Comparison of ENCODE assay signal across 24 cellular contexts in the genomic region with DNA sequence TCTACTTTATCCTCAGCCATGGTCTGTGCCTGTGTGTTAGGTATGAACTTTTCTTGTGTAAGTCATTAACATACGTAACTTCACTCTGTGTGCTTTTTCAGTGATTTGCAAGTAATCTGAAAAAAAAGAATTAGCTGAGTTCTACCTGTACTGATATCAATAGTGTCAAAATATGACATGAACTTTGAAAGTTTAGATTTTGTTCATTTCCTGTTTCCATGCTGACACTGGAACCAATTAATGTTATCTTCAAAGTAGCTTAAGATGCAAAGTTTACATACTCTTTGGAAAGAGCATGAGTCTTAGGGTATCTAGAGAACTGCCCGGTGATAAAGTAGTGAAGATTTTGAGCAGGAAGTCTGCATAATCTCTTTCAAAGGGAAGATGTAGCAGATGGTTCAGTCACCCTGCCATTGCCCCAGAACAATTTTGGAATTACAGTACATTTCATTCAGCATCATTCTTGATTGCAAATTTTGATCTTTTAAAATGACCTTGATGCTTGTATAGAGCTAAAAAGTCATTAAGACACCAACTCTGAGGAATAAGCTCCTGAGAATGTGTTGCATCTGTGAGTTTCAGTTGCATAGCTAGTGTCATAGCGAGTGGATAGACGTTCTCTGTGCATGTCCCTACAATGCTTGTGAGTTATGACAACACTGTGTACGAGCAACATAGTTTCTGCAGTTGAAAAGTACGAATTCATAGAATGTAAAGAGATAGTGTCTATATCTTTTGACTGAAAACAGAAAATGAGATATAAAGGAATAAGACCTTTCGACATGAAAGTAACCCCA.
DNase-seq lines count a peak whose midpoint lies in the region; ATAC-seq and TF ChIP-seq lines count a peak whose summit lies in the region.
"Had no signal": no experiment of that assay in that cellular context is flagged by ENCODE, and none has a peak within 500 bp of the region (broad histone marks: within the 10 kb centered on the region; RNA-seq: fewer than 3 reads in every experiment).

No MANE protein-coding gene starts in this region.

- peaks cover 29% of the 10 kb centered on the region for H3K36me3 Mint-ChIP-seq in activated T-cell treated with anti-CD3 and anti-CD28 coated beads, Interleukin-2, amount 50 U/mL, for 4 hours (ENCODE audit: insufficient read depth)
- peaks cover 50% of the 10 kb centered on the region for H3K36me3 Mint-ChIP-seq in activated T-helper 17 cell treated with anti-CD3 and anti-CD28 coated beads, Interleukin-2, amount 50 U/mL, for 72 hours (ENCODE audit: low read depth)

- H3K9me3 ChIP-seq in HUES6 (ENCODE audit: control insufficient read depth, insufficient read depth, low read depth, low read length) (no peaks in the 10 kb centered on the region), lower lobe of right lung (no peaks in the 10 kb centered on the region)
- H3K9me3 ChIP-seq: colonic mucosa, ovary, testis had no signal

- no peak for TF ChIP-seq CTCF in lower lobe of right lung (IDR thresholded peaks at IDR 0.05)

- ATAC-seq in activated T-cell treated with anti-CD3 and anti-CD28 coated beads, Interleukin-2, amount 50 U/mL, for 4 hours: peak; percentile 79 to 83
- peak; percentile 82 for ATAC-seq in activated T-helper 17 cell treated with anti-CD3 and anti-CD28 coated beads, Interleukin-2, amount 50 U/mL, for 72 hours (replicated peaks)
- peak; percentile 73 for ATAC-seq in stimulated activated naive CD8-positive, alpha-beta T cell treated with anti-CD3 and anti-CD28 coated beads, Interleukin-15, Interleukin-2, amounts not matched to agents 100 U/mL and 50 U/mL, for 24 hours
- ATAC-seq in GM19455 (IDR thresholded peaks at IDR 0.05; ENCODE audit: unreplicated experiment) (no peak), lower lobe of right lung (no peak)
- ATAC-seq: K562; naive thymus-derived CD4-positive, alpha-beta T cell; right cardiac atrium had no signal

- H3K27ac ChIP-seq in HUES6 (ENCODE audit: low read depth, low read length) (no peak overlapping the region), lower lobe of right lung (no peak overlapping the region)
- H3K27ac ChIP-seq: brain microvascular endothelial cell, colonic mucosa, ovary, testis, WERI-Rb-1 had no signal

- intact Hi-C loops in lower lobe of right lung (cut with DNase I): no loop called here

- peak overlapping the region; percentile 93 for H3K27ac Mint-ChIP-seq in activated T-helper 17 cell treated with anti-CD3 and anti-CD28 coated beads, Interleukin-2, amount 50 U/mL, for 72 hours
- H3K27ac Mint-ChIP-seq: memory B cell had no signal

- peaks cover 14% of the 10 kb centered on the region for H3K36me3 ChIP-seq in HUES6 (ENCODE audit: control insufficient read depth, insufficient read depth, low read length)
- peaks cover 19% of the 10 kb centered on the region for H3K36me3 ChIP-seq in lower lobe of right lung
- H3K36me3 ChIP-seq: brain microvascular endothelial cell, colonic mucosa, ovary had no signal

- H3K27me3 Mint-ChIP-seq in activated T-cell treated with anti-CD3 and anti-CD28 coated beads, Interleukin-2, amount 50 U/mL, for 4 hours (ENCODE audit: low read depth): no peaks in the 10 kb centered on the region
- no peaks in the 10 kb centered on the region for H3K27me3 Mint-ChIP-seq in activated T-helper 17 cell treated with anti-CD3 and anti-CD28 coated beads, Interleukin-2, amount 50 U/mL, for 72 hours
- H3K27me3 Mint-ChIP-seq: memory B cell; naive thymus-derived CD4-positive, alpha-beta T cell had no signal

- peak overlapping the region; percentile 25 for H3K4me3 Mint-ChIP-seq in activated T-cell treated with anti-CD3 and anti-CD28 coated beads, Interleukin-2, amount 50 U/mL, for 4 hours
- peak overlapping the region; percentile 63 for H3K4me3 Mint-ChIP-seq in activated T-helper 17 cell treated with anti-CD3 and anti-CD28 coated beads, Interleukin-2, amount 50 U/mL, for 72 hours
- H3K4me3 Mint-ChIP-seq: memory B cell had no signal

- peaks cover 14% of the 10 kb centered on the region for H3K4me1 Mint-ChIP-seq in activated T-cell treated with anti-CD3 and anti-CD28 coated beads, Interleukin-2, amount 50 U/mL, for 4 hours (ENCODE audit: low read depth)
- peaks cover 20% of the 10 kb centered on the region for H3K4me1 Mint-ChIP-seq in activated T-helper 17 cell treated with anti-CD3 and anti-CD28 coated beads, Interleukin-2, amount 50 U/mL, for 72 hours
- H3K4me1 Mint-ChIP-seq: memory B cell had no signal

- H3K27me3 ChIP-seq in HUES6 (ENCODE audit: control insufficient read depth, insufficient read depth, low read length) (no peaks in the 10 kb centered on the region), lower lobe of right lung (ENCODE audit: low read depth) (no peaks in the 10 kb centered on the region)
- H3K27me3 ChIP-seq: brain microvascular endothelial cell, colonic mucosa, ovary, testis had no signal

- no peak overlapping the region for H3K4me3 ChIP-seq in HUES6 (ENCODE audit: low read depth, low read length)
- no peak overlapping the region for H3K4me3 ChIP-seq in lower lobe of right lung
- H3K4me3 ChIP-seq: colonic mucosa, K562, ovary, testis had no signal

- H3K4me1 ChIP-seq in HUES6 (ENCODE audit: control insufficient read depth, insufficient read depth, low read length) (peaks cover 31% of the 10 kb centered on the region), lower lobe of right lung (no peaks in the 10 kb centered on the region)
- H3K4me1 ChIP-seq: colonic mucosa had no signal

- DNase-seq in activated T-cell treated with anti-CD3 and anti-CD28 coated beads, Interleukin-2, amount 50 U/mL, for 4 hours: no peak
- no peak for DNase-seq in activated T-cell treated with anti-CD3 and anti-CD28 coated beads, Interleukin-2, amount 50 U/mL, for 48 hours
- DNase-seq in stimulated activated naive CD8-positive, alpha-beta T cell treated with anti-CD3 and anti-CD28 coated beads, Interleukin-15, Interleukin-2, amounts not matched to agents 100 U/mL and 50 U/mL, for 24 hours: no peak
- no peak for DNase-seq in NCI-H774 (lab: John Stamatoyannopoulos, UW)
- no peak for DNase-seq in lower lobe of right lung
- DNase-seq: ACHN; brain microvascular endothelial cell; C1 segment of cervical spinal cord; colonic mucosa; GOT3; kidney glomerular epithelial cell; naive thymus-derived CD4-positive, alpha-beta T cell; NCI-H1694; OCI-M1; ovary; right cardiac atrium; stimulated activated CD4-positive, alpha-beta T cell treated with anti-CD3 and anti-CD28 coated beads, Interleukin-15, amount 100 ng/mL, for 24 hours; testis; WERI-Rb-1 had no signal

- peak overlapping the region; percentile 39 for H3K9ac ChIP-seq in HUES6 (ENCODE audit: low read length)

- H3K9me3 Mint-ChIP-seq in activated T-cell treated with anti-CD3 and anti-CD28 coated beads, Interleukin-2, amount 50 U/mL, for 4 hours: no peaks in the 10 kb centered on the region
- H3K9me3 Mint-ChIP-seq in activated T-helper 17 cell treated with anti-CD3 and anti-CD28 coated beads, Interleukin-2, amount 50 U/mL, for 72 hours: no peaks in the 10 kb centered on the region
- H3K9me3 Mint-ChIP-seq: memory B cell; naive thymus-derived CD4-positive, alpha-beta T cell had no signal

Comparison
In these comparisons a context has a peak if more than half of its experiments do, and no peak if none do; other contexts are left out.
1. ATAC-seq: peak in activated T-cell treated with anti-CD3 and anti-CD28 coated beads, Interleukin-2, amount 50 U/mL, for 4 hours (2 of 2), activated T-helper 17 cell treated with anti-CD3 and anti-CD28 coated beads, Interleukin-2, amount 50 U/mL, for 72 hours (single experiment) and stimulated activated naive CD8-positive, alpha-beta T cell treated with anti-CD3 and anti-CD28 coated beads, Interleukin-15, Interleukin-2, amounts not matched to agents 100 U/mL and 50 U/mL, for 24 hours (single experiment); none in GM19455 (single experiment) and lower lobe of right lung (0 of 2).